In the genomic region with DNA sequence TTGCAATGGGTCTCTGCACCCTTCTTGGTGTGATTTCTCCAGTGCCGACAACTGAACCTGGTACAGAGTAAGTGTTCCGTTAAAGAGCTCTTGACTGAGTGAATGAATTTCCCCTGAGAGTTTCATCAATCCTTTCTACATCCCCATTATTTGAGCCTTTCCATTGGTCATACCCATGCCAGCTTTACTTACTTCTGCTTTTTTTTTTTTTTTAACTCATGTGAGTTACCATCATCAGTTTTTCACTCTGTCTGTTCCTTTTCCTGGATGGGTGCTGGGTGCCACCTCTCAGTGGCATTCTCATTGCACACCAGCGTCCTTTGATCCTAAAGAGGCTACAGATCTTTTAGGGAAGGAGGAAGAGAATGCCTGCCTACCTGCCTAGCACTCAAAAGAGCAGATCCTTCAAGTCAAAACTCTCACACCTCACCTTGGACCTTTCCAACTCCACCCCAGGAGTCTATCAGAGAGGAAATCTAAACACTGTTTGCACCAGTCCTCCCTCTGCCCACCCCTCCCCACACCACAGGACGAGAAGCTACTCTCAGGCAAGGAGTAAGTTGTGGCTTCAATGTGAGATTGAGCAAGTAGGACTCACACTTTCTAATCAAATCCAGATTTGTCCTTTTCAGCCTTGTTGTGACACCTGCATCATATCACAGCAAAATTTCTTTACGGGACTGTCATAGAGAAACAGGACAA, we compare ENCODE assay signal across 1 cellular context.
A peak's percentile ranks its signal among the peaks of the same experiment; 100 is the strongest.
TF ChIP-seq lines count a peak whose summit lies in the region.

No MANE protein-coding gene starts in this region.

TF ChIP-seq in GM12878, 131 proteins besides CTCF, POLR2A, EP300 and RAD21 (continued from another document):
- TF ChIP-seq, protein P1, sequence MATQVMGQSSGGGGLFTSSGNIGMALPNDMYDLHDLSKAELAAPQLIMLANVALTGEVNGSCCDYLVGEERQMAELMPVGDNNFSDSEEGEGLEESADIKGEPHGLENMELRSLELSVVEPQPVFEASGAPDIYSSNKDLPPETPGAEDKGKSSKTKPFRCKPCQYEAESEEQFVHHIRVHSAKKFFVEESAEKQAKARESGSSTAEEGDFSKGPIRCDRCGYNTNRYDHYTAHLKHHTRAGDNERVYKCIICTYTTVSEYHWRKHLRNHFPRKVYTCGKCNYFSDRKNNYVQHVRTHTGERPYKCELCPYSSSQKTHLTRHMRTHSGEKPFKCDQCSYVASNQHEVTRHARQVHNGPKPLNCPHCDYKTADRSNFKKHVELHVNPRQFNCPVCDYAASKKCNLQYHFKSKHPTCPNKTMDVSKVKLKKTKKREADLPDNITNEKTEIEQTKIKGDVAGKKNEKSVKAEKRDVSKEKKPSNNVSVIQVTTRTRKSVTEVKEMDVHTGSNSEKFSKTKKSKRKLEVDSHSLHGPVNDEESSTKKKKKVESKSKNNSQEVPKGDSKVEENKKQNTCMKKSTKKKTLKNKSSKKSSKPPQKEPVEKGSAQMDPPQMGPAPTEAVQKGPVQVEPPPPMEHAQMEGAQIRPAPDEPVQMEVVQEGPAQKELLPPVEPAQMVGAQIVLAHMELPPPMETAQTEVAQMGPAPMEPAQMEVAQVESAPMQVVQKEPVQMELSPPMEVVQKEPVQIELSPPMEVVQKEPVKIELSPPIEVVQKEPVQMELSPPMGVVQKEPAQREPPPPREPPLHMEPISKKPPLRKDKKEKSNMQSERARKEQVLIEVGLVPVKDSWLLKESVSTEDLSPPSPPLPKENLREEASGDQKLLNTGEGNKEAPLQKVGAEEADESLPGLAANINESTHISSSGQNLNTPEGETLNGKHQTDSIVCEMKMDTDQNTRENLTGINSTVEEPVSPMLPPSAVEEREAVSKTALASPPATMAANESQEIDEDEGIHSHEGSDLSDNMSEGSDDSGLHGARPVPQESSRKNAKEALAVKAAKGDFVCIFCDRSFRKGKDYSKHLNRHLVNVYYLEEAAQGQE (IDR thresholded peaks at IDR 0.05; ENCODE audit: low read depth, low read length), result no peak
- TF ChIP-seq, protein P2, sequence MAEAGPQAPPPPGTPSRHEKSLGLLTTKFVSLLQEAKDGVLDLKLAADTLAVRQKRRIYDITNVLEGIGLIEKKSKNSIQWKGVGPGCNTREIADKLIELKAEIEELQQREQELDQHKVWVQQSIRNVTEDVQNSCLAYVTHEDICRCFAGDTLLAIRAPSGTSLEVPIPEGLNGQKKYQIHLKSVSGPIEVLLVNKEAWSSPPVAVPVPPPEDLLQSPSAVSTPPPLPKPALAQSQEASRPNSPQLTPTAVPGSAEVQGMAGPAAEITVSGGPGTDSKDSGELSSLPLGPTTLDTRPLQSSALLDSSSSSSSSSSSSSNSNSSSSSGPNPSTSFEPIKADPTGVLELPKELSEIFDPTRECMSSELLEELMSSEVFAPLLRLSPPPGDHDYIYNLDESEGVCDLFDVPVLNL (IDR thresholded peaks at IDR 0.05; ENCODE audit: low read depth, low read length), result no peak
- TF ChIP-seq, protein P3, sequence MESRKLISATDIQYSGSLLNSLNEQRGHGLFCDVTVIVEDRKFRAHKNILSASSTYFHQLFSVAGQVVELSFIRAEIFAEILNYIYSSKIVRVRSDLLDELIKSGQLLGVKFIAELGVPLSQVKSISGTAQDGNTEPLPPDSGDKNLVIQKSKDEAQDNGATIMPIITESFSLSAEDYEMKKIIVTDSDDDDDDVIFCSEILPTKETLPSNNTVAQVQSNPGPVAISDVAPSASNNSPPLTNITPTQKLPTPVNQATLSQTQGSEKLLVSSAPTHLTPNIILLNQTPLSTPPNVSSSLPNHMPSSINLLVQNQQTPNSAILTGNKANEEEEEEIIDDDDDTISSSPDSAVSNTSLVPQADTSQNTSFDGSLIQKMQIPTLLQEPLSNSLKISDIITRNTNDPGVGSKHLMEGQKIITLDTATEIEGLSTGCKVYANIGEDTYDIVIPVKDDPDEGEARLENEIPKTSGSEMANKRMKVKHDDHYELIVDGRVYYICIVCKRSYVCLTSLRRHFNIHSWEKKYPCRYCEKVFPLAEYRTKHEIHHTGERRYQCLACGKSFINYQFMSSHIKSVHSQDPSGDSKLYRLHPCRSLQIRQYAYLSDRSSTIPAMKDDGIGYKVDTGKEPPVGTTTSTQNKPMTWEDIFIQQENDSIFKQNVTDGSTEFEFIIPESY (IDR thresholded peaks at IDR 0.05), result no peak
- TF ChIP-seq MEF2B (IDR thresholded peaks at IDR 0.05; ENCODE audit: partially characterized antibody, poor library complexity, severe bottlenecking) (peak; percentile 68), SP1 (IDR thresholded peaks at IDR 0.05; ENCODE audit: low read depth, low read length) (no peak), ETV6 (conservative IDR thresholded peaks at IDR 0.05 in 1 of 2, IDR thresholded peaks at IDR 0.05 in 1 of 2; ENCODE audit: borderline replicate concordance in 1 of 2, low read depth in 1 of 2) (no peak), MTA2 (IDR thresholded peaks at IDR 0.05; ENCODE audit: low read depth) (no peak; the same call in 1 of the 2 replicates), ESRRA (IDR thresholded peaks at IDR 0.05; ENCODE audit: low read length) (no peak), POLR2AphosphoS2 (IDR thresholded peaks at IDR 0.05; ENCODE audit: low read depth, low read length) (no peak), ZNF207 (IDR thresholded peaks at IDR 0.05; ENCODE audit: borderline replicate concordance) (no peak), NBN (IDR thresholded peaks at IDR 0.05) (0 out of 2 replicates have a peak, but pooled peaks have one; percentile 28), RUNX3 (IDR thresholded peaks at IDR 0.05; ENCODE audit: low read length) (no peak), RFX5 (IDR thresholded peaks at IDR 0.05; ENCODE audit: low read depth, low read length) (no peak), WRNIP1 (IDR thresholded peaks at IDR 0.05; ENCODE audit: borderline replicate concordance, low read depth, low read length) (no peak), KLF5 (IDR thresholded peaks at IDR 0.05; ENCODE audit: partially characterized antibody) (no peak), EED (IDR thresholded peaks at IDR 0.05; ENCODE audit: low read depth) (peak; percentile 35; the same call in 1 of the 2 replicates), MYB (IDR thresholded peaks at IDR 0.05; ENCODE audit: borderline replicate concordance, low read depth, low read length) (no peak), IRF4 (IDR thresholded peaks at IDR 0.05; ENCODE audit: low read depth, low read length) (no peak)
- TF ChIP-seq, protein P4, sequence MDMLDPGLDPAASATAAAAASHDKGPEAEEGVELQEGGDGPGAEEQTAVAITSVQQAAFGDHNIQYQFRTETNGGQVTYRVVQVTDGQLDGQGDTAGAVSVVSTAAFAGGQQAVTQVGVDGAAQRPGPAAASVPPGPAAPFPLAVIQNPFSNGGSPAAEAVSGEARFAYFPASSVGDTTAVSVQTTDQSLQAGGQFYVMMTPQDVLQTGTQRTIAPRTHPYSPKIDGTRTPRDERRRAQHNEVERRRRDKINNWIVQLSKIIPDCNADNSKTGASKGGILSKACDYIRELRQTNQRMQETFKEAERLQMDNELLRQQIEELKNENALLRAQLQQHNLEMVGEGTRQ (IDR thresholded peaks at IDR 0.05; ENCODE audit: borderline replicate concordance, low read depth, low read length), result no peak
